ENCODE assay signal across 1 cellular context in genomic region chr11:124739479-124740276, GRCh38.
TF ChIP-seq lines count a peak whose summit lies in the region.

TSS of gene NRGN (plus strand) at chr11:124739942. CDS start at chr11:124740085, 143 bp downstream.

TF ChIP-seq in IMR-90, 13 proteins besides CTCF, POLR2A, EP300 and RAD21:
- TF ChIP-seq MAZ (IDR thresholded peaks at IDR 0.05; ENCODE audit: borderline replicate concordance, low read depth, low read length): peak; percentile 81
- no peak for TF ChIP-seq BHLHE40 (IDR thresholded peaks at IDR 0.05; ENCODE audit: low read depth, low read length)
- TF ChIP-seq RCOR1 (IDR thresholded peaks at IDR 0.05; ENCODE audit: insufficient replicate concordance, low read length): no peak
- no peak for TF ChIP-seq ELK1 (IDR thresholded peaks at IDR 0.05; ENCODE audit: borderline replicate concordance, low read depth, low read length)
- TF ChIP-seq MAFK (IDR thresholded peaks at IDR 0.05; ENCODE audit: low read depth, low read length): no peak
- no peak for TF ChIP-seq USF2 (IDR thresholded peaks at IDR 0.05; ENCODE audit: low read depth, low read length)
